In the genomic region with DNA sequence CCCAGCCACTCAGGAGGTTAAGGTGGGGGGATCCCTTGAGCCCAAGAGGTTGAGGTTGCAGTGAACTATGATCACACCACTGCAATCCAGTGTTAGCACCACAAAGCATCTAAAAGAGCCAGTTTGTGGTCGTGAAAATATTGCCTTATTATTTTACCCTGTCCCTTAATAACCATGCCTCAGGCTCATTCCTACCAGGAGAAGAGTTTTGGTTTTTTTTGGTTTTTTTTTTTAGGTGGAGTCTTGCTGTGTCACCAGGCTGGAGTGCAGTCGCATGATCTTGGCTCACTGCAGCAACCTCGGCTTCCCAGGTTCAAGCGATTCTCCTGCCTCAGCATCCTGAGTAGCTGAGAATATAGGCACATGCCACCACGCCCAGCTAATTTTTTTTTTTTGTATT, we compare ENCODE assay signal across 1 cellular context.
TF ChIP-seq lines count a peak whose summit lies in the region.

No MANE protein-coding gene starts in this region.

TF ChIP-seq in HepG2, 621 proteins besides CTCF, POLR2A, EP300 and RAD21:
- TF ChIP-seq TARDBP (CRISPR knock-in tag; IDR thresholded peaks at IDR 0.05) (no peak), ZNF124 (CRISPR knock-in tag; IDR thresholded peaks at IDR 0.05) (no peak), ZNF33A (CRISPR knock-in tag; IDR thresholded peaks at IDR 0.05; ENCODE audit: borderline replicate concordance) (no peak), ZFP62 (CRISPR knock-in tag; IDR thresholded peaks at IDR 0.05) (no peak), ZNF383 (CRISPR knock-in tag; IDR thresholded peaks at IDR 0.05; ENCODE audit: borderline replicate concordance) (no peak)
- TF ChIP-seq, protein P1, sequence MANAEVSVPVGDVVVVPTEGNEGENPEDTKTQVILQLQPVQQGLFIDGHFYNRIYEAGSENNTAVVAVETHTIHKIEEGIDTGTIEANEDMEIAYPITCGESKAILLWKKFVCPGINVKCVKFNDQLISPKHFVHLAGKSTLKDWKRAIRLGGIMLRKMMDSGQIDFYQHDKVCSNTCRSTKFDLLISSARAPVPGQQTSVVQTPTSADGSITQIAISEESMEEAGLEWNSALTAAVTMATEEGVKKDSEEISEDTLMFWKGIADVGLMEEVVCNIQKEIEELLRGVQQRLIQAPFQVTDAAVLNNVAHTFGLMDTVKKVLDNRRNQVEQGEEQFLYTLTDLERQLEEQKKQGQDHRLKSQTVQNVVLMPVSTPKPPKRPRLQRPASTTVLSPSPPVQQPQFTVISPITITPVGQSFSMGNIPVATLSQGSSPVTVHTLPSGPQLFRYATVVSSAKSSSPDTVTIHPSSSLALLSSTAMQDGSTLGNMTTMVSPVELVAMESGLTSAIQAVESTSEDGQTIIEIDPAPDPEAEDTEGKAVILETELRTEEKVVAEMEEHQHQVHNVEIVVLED (CRISPR knock-in tag; IDR thresholded peaks at IDR 0.05; ENCODE audit: borderline replicate concordance): no peak
- TF ChIP-seq, protein P2, sequence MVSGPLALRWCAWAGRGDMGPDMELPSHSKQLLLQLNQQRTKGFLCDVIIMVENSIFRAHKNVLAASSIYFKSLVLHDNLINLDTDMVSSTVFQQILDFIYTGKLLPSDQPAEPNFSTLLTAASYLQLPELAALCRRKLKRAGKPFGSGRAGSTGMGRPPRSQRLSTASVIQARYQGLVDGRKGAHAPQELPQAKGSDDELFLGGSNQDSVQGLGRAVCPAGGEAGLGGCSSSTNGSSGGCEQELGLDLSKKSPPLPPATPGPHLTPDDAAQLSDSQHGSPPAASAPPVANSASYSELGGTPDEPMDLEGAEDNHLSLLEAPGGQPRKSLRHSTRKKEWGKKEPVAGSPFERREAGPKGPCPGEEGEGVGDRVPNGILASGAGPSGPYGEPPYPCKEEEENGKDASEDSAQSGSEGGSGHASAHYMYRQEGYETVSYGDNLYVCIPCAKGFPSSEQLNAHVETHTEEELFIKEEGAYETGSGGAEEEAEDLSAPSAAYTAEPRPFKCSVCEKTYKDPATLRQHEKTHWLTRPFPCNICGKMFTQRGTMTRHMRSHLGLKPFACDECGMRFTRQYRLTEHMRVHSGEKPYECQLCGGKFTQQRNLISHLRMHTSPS (CRISPR knock-in tag; IDR thresholded peaks at IDR 0.05; ENCODE audit: low read depth): no peak
- TF ChIP-seq, protein P3, sequence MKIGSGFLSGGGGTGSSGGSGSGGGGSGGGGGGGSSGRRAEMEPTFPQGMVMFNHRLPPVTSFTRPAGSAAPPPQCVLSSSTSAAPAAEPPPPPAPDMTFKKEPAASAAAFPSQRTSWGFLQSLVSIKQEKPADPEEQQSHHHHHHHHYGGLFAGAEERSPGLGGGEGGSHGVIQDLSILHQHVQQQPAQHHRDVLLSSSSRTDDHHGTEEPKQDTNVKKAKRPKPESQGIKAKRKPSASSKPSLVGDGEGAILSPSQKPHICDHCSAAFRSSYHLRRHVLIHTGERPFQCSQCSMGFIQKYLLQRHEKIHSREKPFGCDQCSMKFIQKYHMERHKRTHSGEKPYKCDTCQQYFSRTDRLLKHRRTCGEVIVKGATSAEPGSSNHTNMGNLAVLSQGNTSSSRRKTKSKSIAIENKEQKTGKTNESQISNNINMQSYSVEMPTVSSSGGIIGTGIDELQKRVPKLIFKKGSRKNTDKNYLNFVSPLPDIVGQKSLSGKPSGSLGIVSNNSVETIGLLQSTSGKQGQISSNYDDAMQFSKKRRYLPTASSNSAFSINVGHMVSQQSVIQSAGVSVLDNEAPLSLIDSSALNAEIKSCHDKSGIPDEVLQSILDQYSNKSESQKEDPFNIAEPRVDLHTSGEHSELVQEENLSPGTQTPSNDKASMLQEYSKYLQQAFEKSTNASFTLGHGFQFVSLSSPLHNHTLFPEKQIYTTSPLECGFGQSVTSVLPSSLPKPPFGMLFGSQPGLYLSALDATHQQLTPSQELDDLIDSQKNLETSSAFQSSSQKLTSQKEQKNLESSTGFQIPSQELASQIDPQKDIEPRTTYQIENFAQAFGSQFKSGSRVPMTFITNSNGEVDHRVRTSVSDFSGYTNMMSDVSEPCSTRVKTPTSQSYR (CRISPR knock-in tag; IDR thresholded peaks at IDR 0.05; ENCODE audit: borderline replicate concordance): no peak
- TF ChIP-seq, protein P4, sequence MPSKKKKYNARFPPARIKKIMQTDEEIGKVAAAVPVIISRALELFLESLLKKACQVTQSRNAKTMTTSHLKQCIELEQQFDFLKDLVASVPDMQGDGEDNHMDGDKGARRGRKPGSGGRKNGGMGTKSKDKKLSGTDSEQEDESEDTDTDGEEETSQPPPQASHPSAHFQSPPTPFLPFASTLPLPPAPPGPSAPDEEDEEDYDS (CRISPR knock-in tag; IDR thresholded peaks at IDR 0.05): no peak
